In the genomic region with DNA sequence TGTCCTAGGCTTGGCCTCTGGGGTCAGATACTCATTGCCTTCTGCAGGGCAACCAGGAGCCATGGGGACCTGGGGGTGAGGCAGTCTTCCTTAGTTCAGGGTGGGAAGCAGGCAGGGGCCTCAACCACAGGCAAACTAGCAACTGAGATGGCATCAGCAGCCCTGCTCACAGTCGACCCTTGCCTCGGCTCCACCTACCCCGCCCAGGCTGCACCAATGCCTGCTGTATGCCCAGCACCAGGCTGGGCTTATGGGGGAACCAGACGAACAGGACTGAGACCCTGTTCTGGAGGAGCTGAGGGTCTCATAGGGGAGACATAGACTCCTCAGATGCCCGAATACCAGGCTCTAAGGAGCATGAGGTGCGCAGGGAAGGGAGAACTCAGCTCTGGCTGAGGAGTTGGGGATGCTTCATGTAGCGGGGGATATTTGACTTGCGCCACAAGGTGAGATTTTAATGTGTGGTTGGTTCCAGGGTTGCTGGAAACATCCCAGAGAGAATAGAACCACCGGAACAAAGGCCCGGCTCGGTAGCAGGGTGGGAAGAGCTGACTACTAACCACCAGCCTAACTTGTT, we compare ENCODE assay signal across 7 cellular contexts.
A peak's percentile ranks its signal among the peaks of the same experiment; 100 is the strongest.
DNase-seq lines count a peak whose midpoint lies in the region; ATAC-seq and TF ChIP-seq lines count a peak whose summit lies in the region.
"Not testable (repeated sequence)": the region's sequence is repeated elsewhere in the genome, so short reads cannot be mapped to it uniquely, and the experiment has no call there.

No MANE protein-coding gene starts in this region.

- ATAC-seq in RWPE2 (ENCODE audit: low read depth); stimulated activated effector memory CD8-positive, alpha-beta T cell treated with anti-CD3 and anti-CD28 coated beads, Interleukin-12 subunit alpha, Interleukin-12 subunit beta, amount 100 ng/mL, for 72 hours: not testable (repeated sequence)

- not testable (repeated sequence) for H3K9me3 ChIP-seq in RWPE2 (ENCODE audit: severe bottlenecking)

- H3K4me3 Mint-ChIP-seq in chondrocyte (ENCODE audit: unreplicated experiment); neural crest cell; stimulated activated effector memory CD8-positive, alpha-beta T cell treated with anti-CD3 and anti-CD28 coated beads, Interleukin-12 subunit alpha, Interleukin-12 subunit beta, amount 100 ng/mL, for 72 hours: not testable (repeated sequence)
- peak overlapping the region; percentile 46 for H3K4me3 Mint-ChIP-seq in glutamatergic neuron (ENCODE audit: unreplicated experiment)

- not testable (repeated sequence) for TF ChIP-seq CTCF in RWPE2 (IDR thresholded peaks at IDR 0.05; ENCODE audit: poor library complexity, severe bottlenecking); chondrocyte (IDR thresholded peaks at IDR 0.05); glutamatergic neuron (IDR thresholded peaks at IDR 0.05; ENCODE audit: partially characterized antibody, unreplicated experiment); neural crest cell (conservative IDR thresholded peaks at IDR 0.05)

- not testable (repeated sequence) for H3K27ac Mint-ChIP-seq in chondrocyte (ENCODE audit: unreplicated experiment); glutamatergic neuron (ENCODE audit: unreplicated experiment)
- peak overlapping the region; percentile 63 for H3K27ac Mint-ChIP-seq in neural crest cell (ENCODE audit: unreplicated experiment)
- peak overlapping the region; percentile 48 for H3K27ac Mint-ChIP-seq in stimulated activated effector memory CD8-positive, alpha-beta T cell treated with anti-CD3 and anti-CD28 coated beads, Interleukin-12 subunit alpha, Interleukin-12 subunit beta, amount 100 ng/mL, for 72 hours

- H3K4me1 Mint-ChIP-seq in chondrocyte (ENCODE audit: low read depth); stimulated activated effector memory CD8-positive, alpha-beta T cell treated with anti-CD3 and anti-CD28 coated beads, Interleukin-12 subunit alpha, Interleukin-12 subunit beta, amount 100 ng/mL, for 72 hours: not testable (repeated sequence)
- H3K4me1 Mint-ChIP-seq in glutamatergic neuron (ENCODE audit: low read depth, unreplicated experiment) (peaks cover 38% of the 10 kb centered on the region), neural crest cell (peaks cover 20% of the 10 kb centered on the region)

- not testable (repeated sequence) for H3K4me3 ChIP-seq in RWPE2 (ENCODE audit: severe bottlenecking)

- DNase-seq in RWPE2 (ENCODE audit: low spot score) (peak; percentile 38), chondrocyte (ENCODE audit: low spot score) (peak; percentile 61), islet precursor cell (peak; percentile 34), mesenteric fat pad (ENCODE audit: low spot score) (peak; percentile 51)
- not testable (repeated sequence) for DNase-seq in glutamatergic neuron; neural crest cell (ENCODE audit: low read depth, low spot score); stimulated activated effector memory CD8-positive, alpha-beta T cell treated with anti-CD3 and anti-CD28 coated beads, Interleukin-12 subunit alpha, Interleukin-12 subunit beta, amount 100 ng/mL, for 72 hours (ENCODE audit: low spot score in 2 of 2)

- H3K36me3 ChIP-seq in RWPE2 (ENCODE audit: low read depth): not testable (repeated sequence)

- not testable (repeated sequence) for H3K27me3 ChIP-seq in RWPE2 (ENCODE audit: insufficient read depth, poor library complexity, severe bottlenecking)

- not testable (repeated sequence) for H3K36me3 Mint-ChIP-seq in chondrocyte (ENCODE audit: low read depth); glutamatergic neuron (ENCODE audit: unreplicated experiment); neural crest cell (ENCODE audit: low read depth); stimulated activated effector memory CD8-positive, alpha-beta T cell treated with anti-CD3 and anti-CD28 coated beads, Interleukin-12 subunit alpha, Interleukin-12 subunit beta, amount 100 ng/mL, for 72 hours

- H3K4me1 ChIP-seq in RWPE2 (ENCODE audit: insufficient read depth, poor library complexity, severe bottlenecking): not testable (repeated sequence)

- H3K27ac ChIP-seq in RWPE2 (ENCODE audit: poor library complexity, severe bottlenecking): not testable (repeated sequence)

- not testable (repeated sequence) for H3K27me3 Mint-ChIP-seq in chondrocyte (ENCODE audit: low read depth); glutamatergic neuron (ENCODE audit: unreplicated experiment); neural crest cell (ENCODE audit: low read depth)

- not testable (repeated sequence) for H3K9me3 Mint-ChIP-seq in chondrocyte (ENCODE audit: low read depth); glutamatergic neuron (ENCODE audit: unreplicated experiment); neural crest cell; stimulated activated effector memory CD8-positive, alpha-beta T cell treated with anti-CD3 and anti-CD28 coated beads, Interleukin-12 subunit alpha, Interleukin-12 subunit beta, amount 100 ng/mL, for 72 hours
